8 cellular contexts compared by ENCODE assay signal in the genomic region with DNA sequence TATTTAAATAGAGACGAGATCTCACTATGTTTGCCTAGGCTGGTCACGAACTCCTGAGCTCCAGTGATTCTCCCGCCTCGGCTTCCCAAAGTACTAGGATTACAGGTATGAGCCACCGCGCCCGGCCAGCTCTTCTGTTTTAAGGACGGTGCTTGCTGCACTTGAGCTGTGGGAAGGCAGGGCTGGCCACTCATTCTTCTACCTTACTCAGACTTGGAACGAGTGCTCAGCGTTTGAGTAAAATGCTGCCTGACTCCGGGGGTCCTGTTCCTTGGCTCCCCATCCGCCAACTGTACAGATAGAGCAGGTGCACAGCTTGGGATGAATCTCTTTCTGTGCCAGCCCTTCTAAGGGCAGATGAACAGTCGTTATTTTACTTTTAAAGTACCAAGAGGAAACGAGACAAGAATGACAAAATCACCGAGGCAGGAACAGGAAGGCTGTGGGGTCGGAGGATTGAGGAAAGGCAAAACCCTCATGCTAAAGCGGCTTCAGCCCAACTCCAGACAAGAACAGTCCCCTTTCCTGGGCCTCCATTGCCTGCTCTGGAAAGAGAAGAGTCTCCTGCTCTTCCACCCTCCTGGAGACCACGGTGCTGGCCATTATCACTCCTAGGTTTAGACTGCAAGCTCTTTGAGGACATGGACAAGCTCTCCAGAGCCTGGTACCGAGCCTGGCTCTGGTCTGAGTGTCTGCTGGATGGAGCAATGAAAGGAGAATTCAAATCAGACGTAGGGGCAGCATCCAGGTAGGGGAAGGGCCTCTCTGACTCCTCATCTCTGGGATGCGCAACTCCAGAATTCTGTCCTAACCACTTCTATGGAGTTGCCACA. TPM values are rescaled to one million over a fixed set of nuclear protein-coding genes. Genes with fewer than 3 reads are reported as not detected.
DNase-seq lines count a peak whose midpoint lies in the region; ATAC-seq and TF ChIP-seq lines count a peak whose summit lies in the region.

No MANE protein-coding gene starts in this region.

- TF ChIP-seq EP300 in gastroesophageal sphincter (IDR thresholded peaks at IDR 0.05), result no peak

- H3K9me3 Mint-ChIP-seq in activated CD4-positive, alpha-beta memory T cell treated with anti-CD3 and anti-CD28 coated beads, Interleukin-2, amount 10 ng/mL, durations not matched to agents 7 days and 5 days, result no peaks in the 10 kb centered on the region
- H3K9me3 Mint-ChIP-seq in stimulated activated naive CD8-positive, alpha-beta T cell treated with anti-CD3 and anti-CD28 coated beads, Interleukin-15, amount 100 ng/mL, for 72 hours, result no peaks in the 10 kb centered on the region

- TF ChIP-seq CTCF in 22Rv1 (IDR thresholded peaks at IDR 0.05) (no peak), gastroesophageal sphincter (IDR thresholded peaks at IDR 0.05) (no peak)

- H3K27me3 ChIP-seq in GM23248 (replicated peaks; ENCODE audit: insufficient read depth) (no peaks in the 10 kb centered on the region), gastroesophageal sphincter (no peaks in the 10 kb centered on the region)

- no peaks in the 10 kb centered on the region for H3K36me3 ChIP-seq in GM23248 (ENCODE audit: low read depth)
- peaks cover 0 to 19% of the 10 kb centered on the region in 2 donors for H3K36me3 ChIP-seq in gastroesophageal sphincter

- peak overlapping the region; percentile 95 for H3K4me3 Mint-ChIP-seq in activated CD4-positive, alpha-beta memory T cell treated with anti-CD3 and anti-CD28 coated beads, Interleukin-2, amount 10 ng/mL, durations not matched to agents 7 days and 5 days
- peak overlapping the region; percentile 95 to 97 for H3K4me3 Mint-ChIP-seq in stimulated activated naive CD8-positive, alpha-beta T cell treated with anti-CD3 and anti-CD28 coated beads, Interleukin-15, amount 100 ng/mL, for 72 hours

- H3F3A ChIP-seq in GM23248 (ENCODE audit: insufficient read depth), result 0 out of 2 replicates have a peak, but pooled peaks cover 9% of the 10 kb centered on the region

- H4K20me1 ChIP-seq in GM23248 (ENCODE audit: insufficient read depth), result no peaks in the 10 kb centered on the region

- peaks cover 44% of the 10 kb centered on the region for H3K36me3 Mint-ChIP-seq in activated CD4-positive, alpha-beta memory T cell treated with anti-CD3 and anti-CD28 coated beads, Interleukin-2, amount 10 ng/mL, durations not matched to agents 7 days and 5 days (ENCODE audit: low read depth)

- H3K79me2 ChIP-seq in GM23248 (ENCODE audit: insufficient read depth), result peaks cover 28% of the 10 kb centered on the region

- in situ Hi-C loops in GM23248 (cut with MboI), result no loop called here

- H3K27me3 Mint-ChIP-seq in activated CD4-positive, alpha-beta memory T cell treated with anti-CD3 and anti-CD28 coated beads, Interleukin-2, amount 10 ng/mL, durations not matched to agents 7 days and 5 days, result no peaks in the 10 kb centered on the region
- no peaks in the 10 kb centered on the region for H3K27me3 Mint-ChIP-seq in stimulated activated naive CD8-positive, alpha-beta T cell treated with anti-CD3 and anti-CD28 coated beads, Interleukin-15, amount 100 ng/mL, for 72 hours

- ATAC-seq in gastroesophageal sphincter, result no peak
- ATAC-seq in stimulated activated naive CD8-positive, alpha-beta T cell treated with anti-CD3 and anti-CD28 coated beads, Interleukin-15, amount 100 ng/mL, for 72 hours, result no peak
- ATAC-seq in GM18868 (IDR thresholded peaks at IDR 0.05; ENCODE audit: unreplicated experiment), result no peak

- CTCF ChIA-PET in activated CD4-positive, alpha-beta memory T cell treated with anti-CD3 and anti-CD28 coated beads, Interleukin-2, amount 10 ng/mL, durations not matched to agents 7 days and 5 days (lab: Charles Lee), result interaction anchor here (0.9 to 4.5 kb wide), 3 partner anchors 9 to 86 kb away, joined by 3 to 30 read pairs (median 5); no protein-coding TSS in a partner anchor

- WGBS in GM23248 (ENCODE audit: low coverage in 1 of 2, low lambda C conversion rate in 2 of 2, missing lambda C conversion rate in 2 of 2), 2 experiments, result 66 to 70% methylated on average over 21 of the region's 21 CpGs
- WGBS in gastroesophageal sphincter (ENCODE audit: low coverage in 1 of 2), 2 donors, result 47 to 68% methylated on average over 11 to 13 of the region's 21 CpGs

- H3K4me3 ChIP-seq in GM23248, result peak overlapping the region; percentile 74
- H3K4me3 ChIP-seq in gastroesophageal sphincter, result peak overlapping the region; percentile 46 to 87

- H3K9ac ChIP-seq in GM23248, result peak overlapping the region; percentile 75

- H3K27ac Mint-ChIP-seq in activated CD4-positive, alpha-beta memory T cell treated with anti-CD3 and anti-CD28 coated beads, Interleukin-2, amount 10 ng/mL, durations not matched to agents 7 days and 5 days, result peak overlapping the region; percentile 96
- H3K27ac Mint-ChIP-seq in stimulated activated naive CD8-positive, alpha-beta T cell treated with anti-CD3 and anti-CD28 coated beads, Interleukin-15, amount 100 ng/mL, for 72 hours, result peak overlapping the region; percentile 95 to 97

- peak; percentile 12 for DNase-seq in GM23248
- no peak for DNase-seq in activated CD4-positive, alpha-beta memory T cell treated with anti-CD3 and anti-CD28 coated beads, Interleukin-2, amount 10 ng/mL, durations not matched to agents 7 days and 5 days
- peak; percentile 17 to 39 for DNase-seq in stimulated activated naive CD8-positive, alpha-beta T cell treated with anti-CD3 and anti-CD28 coated beads, Interleukin-15, amount 100 ng/mL, for 72 hours
- DNase-seq in mesenteric fat pad (ENCODE audit: low spot score), result no peak
- DNase-seq in NCI-H748 treated with DMSO at 0.1 percent for 48 hours (lab: John Stamatoyannopoulos, UW), result no peak

- no peak for TF ChIP-seq POLR2A in gastroesophageal sphincter (IDR thresholded peaks at IDR 0.05)

- H3K4me1 ChIP-seq in GM23248 (ENCODE audit: insufficient read depth) (peaks cover 5% of the 10 kb centered on the region; the same call in 1 of the 2 replicates), gastroesophageal sphincter (peaks cover 5 to 40% (median 20%) of the 10 kb centered on the region in 3 donors)

- peak overlapping the region; percentile 86 for H2AFZ ChIP-seq in GM23248

- H3K9me2 ChIP-seq in GM23248 (ENCODE audit: insufficient read depth), result no peaks in the 10 kb centered on the region

- peak overlapping the region; percentile 100 for H3K27ac ChIP-seq in 22Rv1
- H3K27ac ChIP-seq in GM23248, result no peak overlapping the region
- H3K27ac ChIP-seq in gastroesophageal sphincter, result peak overlapping the region; percentile 71 to 100 (median 96)

- H3K4me1 Mint-ChIP-seq in activated CD4-positive, alpha-beta memory T cell treated with anti-CD3 and anti-CD28 coated beads, Interleukin-2, amount 10 ng/mL, durations not matched to agents 7 days and 5 days, result peaks cover 44% of the 10 kb centered on the region
- H3K4me1 Mint-ChIP-seq in stimulated activated naive CD8-positive, alpha-beta T cell treated with anti-CD3 and anti-CD28 coated beads, Interleukin-15, amount 100 ng/mL, for 72 hours, result peaks cover 59% of the 10 kb centered on the region

- POLR2A ChIA-PET in activated CD4-positive, alpha-beta memory T cell treated with anti-CD3 and anti-CD28 coated beads, Interleukin-2, amount 10 ng/mL, durations not matched to agents 7 days and 5 days (lab: Charles Lee), result interaction anchor here (1.0 to 17.0 kb wide), 13 partner anchors 9 to 766 kb away, joined by 3 to 479 read pairs (median 7); a partner anchor contains a TSS

- peak overlapping the region; percentile 83 for H3K4me2 ChIP-seq in GM23248 (ENCODE audit: unreplicated experiment)

- H3K9me3 ChIP-seq in GM23248 (ENCODE audit: low read depth) (no peaks in the 10 kb centered on the region), gastroesophageal sphincter (no peaks in the 10 kb centered on the region)

RNA-seq across cellular contexts. Expression of a gene that starts 1.0 kb away (rescaled TPM):
- 142 and 146 TPM in 2 replicates for total RNA-seq in GM23248 (2014; rRNA removed; shearing (Covaris generic))
- polyA plus RNA-seq in GM23248 (2016; fragmentation: Nextera tagmentation; extraction: Ambion mirVana), result 47.9 and 51.2 TPM in 2 replicates
- 100 to 1,000 TPM; 498 to 500 TPM for total RNA-seq in activated CD4-positive, alpha-beta memory T cell treated with anti-CD3 and anti-CD28 coated beads, Interleukin-2, amount 10 ng/mL, durations not matched to agents 7 days and 5 days
- total RNA-seq in gastroesophageal sphincter, result 100 to 1,000 TPM; 339 to 594 (median 409) TPM
- total RNA-seq in mesenteric fat pad, result 286 TPM

RNA-seq across cellular contexts. Expression of a gene that starts 37.1 kb away (rescaled TPM):
- total RNA-seq in GM23248 (2014; rRNA removed; shearing (Covaris generic)), result 11.6 and 18.9 TPM in 2 replicates
- polyA plus RNA-seq in GM23248 (2016; fragmentation: Nextera tagmentation; extraction: Ambion mirVana), result 14.2 and 16.7 TPM in 2 replicates
- total RNA-seq in activated CD4-positive, alpha-beta memory T cell treated with anti-CD3 and anti-CD28 coated beads, Interleukin-2, amount 10 ng/mL, durations not matched to agents 7 days and 5 days, result 1 to 10 TPM; 8.0 to 8.4 TPM
- total RNA-seq in gastroesophageal sphincter (10 to 100 TPM in 3 of 4 donors, 1 to 10 TPM in 1; 10.0 to 16.1 (median 14.6) TPM), mesenteric fat pad (7.2 TPM)

RNA-seq across cellular contexts. Expression of a gene that starts 51.1 kb away (rescaled TPM):
- total RNA-seq in GM23248 (2014; rRNA removed; shearing (Covaris generic)), result 20.1 and 26.9 TPM in 2 replicates
- polyA plus RNA-seq in GM23248 (2016; fragmentation: Nextera tagmentation; extraction: Ambion mirVana), result 9.7 and 10.0 TPM in 2 replicates
- total RNA-seq in activated CD4-positive, alpha-beta memory T cell treated with anti-CD3 and anti-CD28 coated beads, Interleukin-2, amount 10 ng/mL, durations not matched to agents 7 days and 5 days, result 100 to 1,000 TPM; 111 to 114 TPM
- total RNA-seq in gastroesophageal sphincter (10 to 100 TPM; 46.9 to 63.0 (median 51.6) TPM), mesenteric fat pad (40.4 TPM)

RNA-seq across cellular contexts. Expression of a gene that starts 56.1 kb away (rescaled TPM):
- 47.0 and 51.2 TPM in 2 replicates for total RNA-seq in GM23248 (2014; rRNA removed; shearing (Covaris generic))
- 5.5 and 6.6 TPM in 2 replicates for polyA plus RNA-seq in GM23248 (2016; fragmentation: Nextera tagmentation; extraction: Ambion mirVana)
- total RNA-seq in activated CD4-positive, alpha-beta memory T cell treated with anti-CD3 and anti-CD28 coated beads, Interleukin-2, amount 10 ng/mL, durations not matched to agents 7 days and 5 days, result 100 to 1,000 TPM; 109 to 111 TPM
- 10 to 100 TPM; 47.5 to 67.0 (median 64.6) TPM for total RNA-seq in gastroesophageal sphincter
- total RNA-seq in mesenteric fat pad, result 53.8 TPM

Comparison
In these comparisons a context has a peak if more than half of its experiments do, and no peak if none do; other contexts are left out.
1. DNase-seq: peak in GM23248 (single experiment) and stimulated activated naive CD8-positive, alpha-beta T cell treated with anti-CD3 and anti-CD28 coated beads, Interleukin-15, amount 100 ng/mL, for 72 hours (2 of 2); none in activated CD4-positive, alpha-beta memory T cell treated with anti-CD3 and anti-CD28 coated beads, Interleukin-2, amount 10 ng/mL, durations not matched to agents 7 days and 5 days (single experiment), mesenteric fat pad (single experiment) and NCI-H748 treated with DMSO at 0.1 percent for 48 hours (single experiment).